In genomic region chr1:47334765-47335435, GRCh38 we compare ENCODE assay signal across 9 cellular contexts. TPM values are rescaled to one million over a fixed set of nuclear protein-coding genes. Genes with fewer than 3 reads are reported as not detected.
A peak's percentile ranks its signal among the peaks of the same experiment; 100 is the strongest.
DNase-seq lines count a peak whose midpoint lies in the region; ATAC-seq, FAIRE-seq and TF ChIP-seq lines count a peak whose summit lies in the region.
"Had no signal": no experiment of that assay in that cellular context is flagged by ENCODE, and none has a peak within 500 bp of the region (broad histone marks: within the 10 kb centered on the region; RNA-seq: fewer than 3 reads in every experiment).

No MANE protein-coding gene starts in this region.

- DNase-seq in endothelial cell of umbilical vein (ENCODE audit: low read depth, low spot score) (peak; percentile 76), pancreas (no peak), cerebellum (ENCODE audit: low spot score) (no peak), RCC 7860 (ENCODE audit: low spot score) (no peak), sciatic nerve (ENCODE audit: low spot score) (no peak)
- DNase-seq: cortex of kidney had no signal

- ATAC-seq in pancreas = no peak
- no peak for ATAC-seq in activated CD4-positive, CD25-positive, alpha-beta regulatory T cell treated with anti-CD3 and anti-CD28 coated beads, Interleukin-2, amount 50 U/mL, for 24 hours
- no peak for ATAC-seq in sciatic nerve

- peaks cover 14% of the 10 kb centered on the region for H3F3A ChIP-seq in DOHH2 (ENCODE audit: control insufficient read depth, insufficient read depth)
- no peaks in the 10 kb centered on the region for H3F3A ChIP-seq in OCI-LY1 (ENCODE audit: insufficient read depth, low read length)

- H3K27ac ChIP-seq in DOHH2 (ENCODE audit: low read depth, low read length) (peak overlapping the region; percentile 85), OCI-LY1 (ENCODE audit: low read depth, low read length, poor library complexity, severe bottlenecking) (peak overlapping the region; percentile 87), endothelial cell of umbilical vein (ENCODE audit: insufficient read depth, low read depth, low read length) (peak overlapping the region; percentile 87), pancreas (peak overlapping the region; percentile 93 to 97 (median 95))

- H3K36me3 ChIP-seq in DOHH2 (ENCODE audit: control insufficient read depth, low read length) = peaks cover 17% of the 10 kb centered on the region
- H3K36me3 ChIP-seq in OCI-LY1 (ENCODE audit: insufficient read depth, low read length) = peaks cover 4% of the 10 kb centered on the region; the same call in 1 of the 2 replicates
- no peaks in the 10 kb centered on the region for H3K36me3 ChIP-seq in endothelial cell of umbilical vein (ENCODE audit: control insufficient read depth in 2 of 2, extremely low read depth in 1 of 2, insufficient read depth in 2 of 2, low read length in 2 of 2)
- no peaks in the 10 kb centered on the region for H3K36me3 ChIP-seq in pancreas

- H3K9ac ChIP-seq in OCI-LY1 (ENCODE audit: low read length) = peak overlapping the region; percentile 87
- H3K9ac ChIP-seq in endothelial cell of umbilical vein (replicated peaks; ENCODE audit: extremely low read depth, insufficient read depth, low read length) = peak overlapping the region; percentile 84

- no peaks in the 10 kb centered on the region for H3K9me3 ChIP-seq in DOHH2 (ENCODE audit: control insufficient read depth, insufficient read depth, low read length)
- H3K9me3 ChIP-seq in OCI-LY1 (ENCODE audit: low read length) = no peaks in the 10 kb centered on the region
- H3K9me3 ChIP-seq in endothelial cell of umbilical vein (replicated peaks; ENCODE audit: control insufficient read depth, insufficient read depth, low read length) = no peaks in the 10 kb centered on the region
- no peaks in the 10 kb centered on the region for H3K9me3 ChIP-seq in pancreas

- H2AFZ ChIP-seq in OCI-LY1 (ENCODE audit: low read length) (no peak overlapping the region), endothelial cell of umbilical vein (ENCODE audit: low read depth, low read length) (peak overlapping the region; percentile 77)

- POLR2A ChIA-PET in endothelial cell of umbilical vein (lab: Charles Lee) = interaction anchor here (2.7 kb wide), 1 partner anchor 20 kb away, joined by 21 read pairs; the partner anchor contains the start of gene STIL

- peaks cover 37% of the 10 kb centered on the region for H3K4me1 ChIP-seq in DOHH2 (ENCODE audit: control insufficient read depth, low read length)
- peaks cover 29% of the 10 kb centered on the region for H3K4me1 ChIP-seq in OCI-LY1 (ENCODE audit: insufficient read depth, low read length, severe bottlenecking)
- peaks cover 28% of the 10 kb centered on the region for H3K4me1 ChIP-seq in endothelial cell of umbilical vein (ENCODE audit: control insufficient read depth, extremely low read depth, insufficient read depth, low read length)
- peaks cover 5 to 23% (median 21%) of the 10 kb centered on the region in 3 donors for H3K4me1 ChIP-seq in pancreas

- H3K4me3 ChIP-seq in DOHH2 (ENCODE audit: low read length) (peak overlapping the region; percentile 83), OCI-LY1 (ENCODE audit: low read depth, low read length, poor library complexity, severe bottlenecking) (peak overlapping the region; percentile 76), endothelial cell of umbilical vein (replicated peaks in 1 of 3; ENCODE audit: insufficient read depth in 1 of 3, low read depth in 1 of 3, low read length in 3 of 3) (peak overlapping the region; percentile 85 to 94 (median 89)), pancreas (peak overlapping the region; percentile 71 to 92 (median 86))

- H3K9me2 ChIP-seq in DOHH2 (replicated peaks; ENCODE audit: control insufficient read depth, low read length) = no peaks in the 10 kb centered on the region
- no peaks in the 10 kb centered on the region for H3K9me2 ChIP-seq in OCI-LY1 (ENCODE audit: low read depth, low read length)

- intact Hi-C loops in endothelial cell of umbilical vein (cut with micrococcal nuclease) (loop anchor here (10.0 kb wide), 1 partner anchor 620 kb away; the partner anchor contains the start of gene EFCAB14), pancreas (cut with DNase I) (no loop called here), sciatic nerve (cut with DNase I) (no loop called here)

- no peaks in the 10 kb centered on the region for H3K27me3 ChIP-seq in DOHH2 (ENCODE audit: control insufficient read depth, low read length)
- H3K27me3 ChIP-seq in OCI-LY1 (ENCODE audit: insufficient read depth, low read length) = no peaks in the 10 kb centered on the region
- no peaks in the 10 kb centered on the region for H3K27me3 ChIP-seq in endothelial cell of umbilical vein (ENCODE audit: control insufficient read depth in 2 of 2, insufficient read depth in 2 of 2, low read length in 2 of 2)
- no peaks in the 10 kb centered on the region for H3K27me3 ChIP-seq in pancreas

- no peaks in the 10 kb centered on the region for H3K9me1 ChIP-seq in endothelial cell of umbilical vein (replicated peaks; ENCODE audit: control insufficient read depth, extremely low read depth, insufficient read depth, low read length)

- BruUV-seq in endothelial cell of umbilical vein (replicated peaks; lab: Mats Ljungman, UMichigan) = TSS peak; percentile 54

- peaks cover 10% of the 10 kb centered on the region; the same call in 1 of the 2 replicates for H4K20me1 ChIP-seq in DOHH2 (ENCODE audit: control insufficient read depth, insufficient read depth, low read depth, low read length)
- H4K20me1 ChIP-seq in OCI-LY1 (ENCODE audit: insufficient read depth, low read length) = no peaks in the 10 kb centered on the region
- no peaks in the 10 kb centered on the region for H4K20me1 ChIP-seq in endothelial cell of umbilical vein (replicated peaks; ENCODE audit: control insufficient read depth, extremely low read depth, insufficient read depth, low read length)

- dilution Hi-C loops in endothelial cell of umbilical vein (cut with MboI; ENCODE audit: extremely low pct_ligation_motif_present, low sequenced_read_pairs) = no loop called here

- TF ChIP-seq CTCF in DOHH2 (IDR thresholded peaks at IDR 0.05; ENCODE audit: low read depth, low read length, poor library complexity, severe bottlenecking) = no peak
- no peak for TF ChIP-seq CTCF in OCI-LY1 (IDR thresholded peaks at IDR 0.05; ENCODE audit: low read length)
- no peak for TF ChIP-seq CTCF in endothelial cell of umbilical vein (IDR thresholded peaks at IDR 0.05; ENCODE audit: extremely low read depth in 1 of 2, insufficient read depth in 1 of 2, low read depth in 1 of 2, low read length in 2 of 2)
- TF ChIP-seq CTCF in pancreas (IDR thresholded peaks at IDR 0.05) = no peak

- peak overlapping the region; percentile 71 for H3K4me2 ChIP-seq in DOHH2 (ENCODE audit: low read length)
- peak overlapping the region; percentile 96 for H3K4me2 ChIP-seq in OCI-LY1 (ENCODE audit: low read length)
- peak overlapping the region; percentile 91 for H3K4me2 ChIP-seq in endothelial cell of umbilical vein (ENCODE audit: insufficient read depth, low read length)

- peaks cover 72% of the 10 kb centered on the region for H3K79me2 ChIP-seq in DOHH2 (ENCODE audit: control insufficient read depth, low read length)
- peaks cover 48% of the 10 kb centered on the region for H3K79me2 ChIP-seq in OCI-LY1 (ENCODE audit: insufficient read depth, low read length)
- H3K79me2 ChIP-seq in endothelial cell of umbilical vein (ENCODE audit: control insufficient read depth, insufficient read depth, low read length) = peaks cover 56% of the 10 kb centered on the region

- WGBS in pancreas, 2 donors = 34 to 44% methylated on average over 9 of the region's 9 CpGs

- CTCF ChIA-PET in endothelial cell of umbilical vein (lab: Charles Lee) = interaction anchor here (0.7 to 2.9 kb wide), 10 partner anchors 9 to 391 kb away, joined by 3 to 31 read pairs (median 6); partner anchors contain the start of gene STIL

- TF ChIP-seq POLR2A in endothelial cell of umbilical vein (IDR thresholded peaks at IDR 0.05; ENCODE audit: low read depth, low read length) = no peak

- FAIRE-seq in endothelial cell of umbilical vein (lab: Jason Lieb, UNC) (peak; percentile 81), pancreas (lab: Jason Lieb, UNC) (no peak), RCC 7860 (lab: Jason Lieb, UNC) (no peak)

TF ChIP-seq in endothelial cell of umbilical vein, 7 proteins besides CTCF, POLR2A, EP300 and RAD21 (continues in another document):
- TF ChIP-seq POLR2AphosphoS5 (IDR thresholded peaks at IDR 0.05; ENCODE audit: insufficient read depth, low read depth, low read length) = no peak
- TF ChIP-seq MAX (IDR thresholded peaks at IDR 0.05; ENCODE audit: insufficient read depth, insufficient read length) = no peak
- TF ChIP-seq FOS (IDR thresholded peaks at IDR 0.05; ENCODE audit: borderline replicate concordance, insufficient read depth, low read length) = no peak
- TF ChIP-seq JUN (IDR thresholded peaks at IDR 0.05; ENCODE audit: borderline replicate concordance, insufficient read depth, insufficient read length, low read depth) = no peak
- no peak for TF ChIP-seq MYC (IDR thresholded peaks at IDR 0.05; ENCODE audit: low read depth, low read length)

RNA-seq across cellular contexts. Expression of gene CMPK1, which starts 1.3 kb away (rescaled TPM):
- total RNA-seq in endothelial cell of umbilical vein = 79.6 and 90.0 TPM in 2 replicates
- polyA plus RNA-seq in endothelial cell of umbilical vein = 9.7 and 16.4 TPM in 2 replicates
- polyA plus RNA-seq in endothelial cell of umbilical vein (2011; cell fraction: cytosol; rRNA removed) = 22.4 and 23.3 TPM in 2 replicates
- polyA plus RNA-seq in endothelial cell of umbilical vein (2011; cell fraction: nucleus; rRNA removed) = 11.1 and 18.8 TPM in 2 replicates
- polyA plus RNA-seq in endothelial cell of umbilical vein (2012) = 75.1 and 99.9 TPM in 2 replicates
- 13.0 and 17.3 TPM in 2 replicates for polyA minus RNA-seq in endothelial cell of umbilical vein
- polyA minus RNA-seq in endothelial cell of umbilical vein (2011; cell fraction: cytosol; rRNA and poly(A)+ RNA removed) = 60.1 TPM
- 10.3 and 13.4 TPM in 2 replicates for polyA minus RNA-seq in endothelial cell of umbilical vein (2011; cell fraction: nucleus; rRNA and poly(A)+ RNA removed)
- 10 to 100 TPM; 51.1 to 93.0 (median 75.2) TPM for total RNA-seq in pancreas
- polyA plus RNA-seq in pancreas = 10 to 100 TPM; 43.8 to 54.9 TPM
- 91.1 TPM for total RNA-seq in cerebellum
- 111 TPM for total RNA-seq in sciatic nerve

RNA-seq across cellular contexts. Expression of gene STIL, which starts 21.0 kb away (rescaled TPM):
- total RNA-seq in endothelial cell of umbilical vein = 24.7 and 28.1 TPM in 2 replicates
- polyA plus RNA-seq in endothelial cell of umbilical vein = 8.5 and 10.3 TPM in 2 replicates
- 11.4 and 11.7 TPM in 2 replicates for polyA plus RNA-seq in endothelial cell of umbilical vein (2011; cell fraction: cytosol; rRNA removed)
- polyA plus RNA-seq in endothelial cell of umbilical vein (2011; cell fraction: nucleus; rRNA removed) = 17.6 and 26.8 TPM in 2 replicates
- 5.6 and 12.0 TPM in 2 replicates for polyA plus RNA-seq in endothelial cell of umbilical vein (2012)
- 31.7 and 33.5 TPM in 2 replicates for polyA minus RNA-seq in endothelial cell of umbilical vein
- polyA minus RNA-seq in endothelial cell of umbilical vein (2011; cell fraction: cytosol; rRNA and poly(A)+ RNA removed) = 24.6 TPM
- 23.1 and 35.3 TPM in 2 replicates for polyA minus RNA-seq in endothelial cell of umbilical vein (2011; cell fraction: nucleus; rRNA and poly(A)+ RNA removed)
- 1 to 10 TPM in 2 of 6 donors, under 1 TPM in 4; 0.43 to 1.5 (median 0.67) TPM for total RNA-seq in pancreas
- under 1 TPM; 0.49 to 0.56 TPM for polyA plus RNA-seq in pancreas
- 10.9 TPM for total RNA-seq in cerebellum
- total RNA-seq in sciatic nerve = 1.7 TPM
